ENCODE assay signal across 1 cellular context in the genomic region with DNA sequence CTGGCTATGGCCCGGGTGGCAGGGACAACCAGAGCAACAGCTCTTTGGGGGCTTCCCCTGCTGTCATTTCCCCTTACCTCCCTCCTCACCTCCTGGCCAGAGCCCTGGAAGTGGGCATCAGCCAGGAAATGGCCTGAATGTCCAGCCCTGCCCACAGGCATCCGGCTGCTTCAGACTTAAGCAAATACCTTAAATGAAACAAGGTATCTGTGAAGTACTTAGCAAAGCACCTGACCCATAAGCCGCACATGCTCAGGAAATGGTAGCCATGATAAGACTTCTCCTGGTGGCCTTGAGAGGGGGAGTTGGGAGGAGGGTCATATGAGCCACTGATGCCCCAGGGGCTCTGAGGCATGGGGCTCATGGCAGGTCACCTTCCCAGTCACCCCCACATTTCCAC.
TF ChIP-seq lines count a peak whose summit lies in the region.

No MANE protein-coding gene starts in this region.

TF ChIP-seq in IMR-90, 13 proteins besides CTCF, POLR2A, EP300 and RAD21:
- TF ChIP-seq SMC3 (IDR thresholded peaks at IDR 0.05; ENCODE audit: low read depth, low read length) (no peak), FOS (IDR thresholded peaks at IDR 0.05; ENCODE audit: low read depth, low read length) (no peak)
